In genomic region chr1:16374266-16374665, GRCh38 we compare ENCODE assay signal across 12 cellular contexts. TPM values are rescaled to one million over a fixed set of nuclear protein-coding genes. Genes with fewer than 3 reads are reported as not detected.
DNase-seq lines count a peak whose midpoint lies in the region; ATAC-seq and TF ChIP-seq lines count a peak whose summit lies in the region.
"Had no signal": no experiment of that assay in that cellular context is flagged by ENCODE, and none has a peak within 500 bp of the region (broad histone marks: within the 10 kb centered on the region; RNA-seq: fewer than 3 reads in every experiment).

No MANE protein-coding gene starts in this region.

- H3K9me3 Mint-ChIP-seq in CD4-positive, CD25-positive, alpha-beta regulatory T cell = peaks cover 0 to 1% (median 0%) of the 10 kb centered on the region in 7 donors
- H3K9me3 Mint-ChIP-seq in nephron progenitor cell = no peaks in the 10 kb centered on the region
- H3K9me3 Mint-ChIP-seq: activated T-cell treated with anti-CD3 and anti-CD28 coated beads, Interleukin-2, amount 50 U/mL, for 4 hours had no signal

- no peak overlapping the region for H3K4me3 ChIP-seq in CD4-positive, CD25-positive, alpha-beta regulatory T cell (ENCODE audit: low read depth, low read length)
- no peak overlapping the region for H3K4me3 ChIP-seq in HUES64 (ENCODE audit: low read length)
- H3K4me3 ChIP-seq: MG63 had no signal

- TF ChIP-seq CTCF in nephron progenitor cell (IDR thresholded peaks at IDR 0.05) = no peak

- ATAC-seq in CD4-positive, CD25-positive, alpha-beta regulatory T cell (ENCODE audit: low read depth in 2 of 2) = no peak
- ATAC-seq in GM19035 (IDR thresholded peaks at IDR 0.05; ENCODE audit: unreplicated experiment) (no peak), GM21786 (IDR thresholded peaks at IDR 0.05; ENCODE audit: unreplicated experiment) (no peak)
- ATAC-seq: activated T-cell treated with anti-CD3 and anti-CD28 coated beads, Interleukin-2, amount 50 U/mL, for 4 hours had no signal

- no peak overlapping the region for H3K27ac ChIP-seq in CD4-positive, CD25-positive, alpha-beta regulatory T cell (ENCODE audit: insufficient read depth, low read length, poor library complexity, severe bottlenecking)
- no peak overlapping the region; the same call in none of the 2 replicates for H3K27ac ChIP-seq in HUES64 (ENCODE audit: low read depth, low read length)
- H3K27ac ChIP-seq in caudate nucleus (ENCODE audit: low read depth, low read length) = peak overlapping the region; percentile 14

- H3K36me3 ChIP-seq in CD4-positive, CD25-positive, alpha-beta regulatory T cell (ENCODE audit: control insufficient read depth, insufficient read depth, low read length) = peaks cover 5% of the 10 kb centered on the region
- H3K36me3 ChIP-seq in HUES64 (ENCODE audit: insufficient read depth, low read length) = peaks cover 9% of the 10 kb centered on the region

- no peak for DNase-seq in CD4-positive, CD25-positive, alpha-beta regulatory T cell
- peak in 3 of 61 donors; percentile 13 to 37 (median 15) for DNase-seq in caudate nucleus (lab: John Stamatoyannopoulos, UW)
- DNase-seq in nephron progenitor cell = no peak
- DNase-seq in pons (ENCODE audit: low spot score) = no peak
- DNase-seq: activated T-cell treated with anti-CD3 and anti-CD28 coated beads, Interleukin-2, amount 50 U/mL, for 4 hours; DND-41; kidney glomerular epithelial cell; MG63; OCI-M1 had no signal

- H3K4me1 ChIP-seq in CD4-positive, CD25-positive, alpha-beta regulatory T cell (ENCODE audit: control insufficient read depth, insufficient read depth, low read length, poor library complexity, severe bottlenecking) = peaks cover 67% of the 10 kb centered on the region
- peaks cover 18% of the 10 kb centered on the region for H3K4me1 ChIP-seq in HUES64 (ENCODE audit: insufficient read depth, low read length)

- H3K27me3 Mint-ChIP-seq in CD4-positive, CD25-positive, alpha-beta regulatory T cell = no peaks in the 10 kb centered on the region
- H3K27me3 Mint-ChIP-seq in nephron progenitor cell (ENCODE audit: low read depth, poor library complexity) = peaks cover 1% of the 10 kb centered on the region

- H3K9ac ChIP-seq in HUES64 (ENCODE audit: low read depth, low read length) = 0 out of 2 replicates have a peak overlapping the region, but pooled peaks have one; percentile 3

- peak overlapping the region in 2 of 4 donors; percentile 36 to 84 for H3K4me3 Mint-ChIP-seq in CD4-positive, CD25-positive, alpha-beta regulatory T cell
- H3K4me3 Mint-ChIP-seq in nephron progenitor cell = no peak overlapping the region
- H3K4me3 Mint-ChIP-seq: activated T-cell treated with anti-CD3 and anti-CD28 coated beads, Interleukin-2, amount 50 U/mL, for 4 hours had no signal

- peak overlapping the region in 2 of 3 donors; percentile 66 to 69 for H3K27ac Mint-ChIP-seq in CD4-positive, CD25-positive, alpha-beta regulatory T cell
- peak overlapping the region; percentile 94 for H3K27ac Mint-ChIP-seq in nephron progenitor cell

- no peaks in the 10 kb centered on the region for H3K27me3 ChIP-seq in CD4-positive, CD25-positive, alpha-beta regulatory T cell (ENCODE audit: control insufficient read depth, insufficient read depth, low read length)
- H3K27me3 ChIP-seq in HUES64 (ENCODE audit: insufficient read depth, low read length) = no peaks in the 10 kb centered on the region
- H3K27me3 ChIP-seq: MG63 had no signal

- WGBS in HUES64 = 87% methylated on average over 3 of the region's 3 CpGs

- no peaks in the 10 kb centered on the region for H3K9me3 ChIP-seq in CD4-positive, CD25-positive, alpha-beta regulatory T cell (ENCODE audit: control insufficient read depth in 2 of 2, low read length in 2 of 2)
- no peaks in the 10 kb centered on the region for H3K9me3 ChIP-seq in HUES64 (ENCODE audit: insufficient read depth, low read depth, low read length)
- H3K9me3 ChIP-seq: MG63 had no signal

- H3K36me3 Mint-ChIP-seq in CD4-positive, CD25-positive, alpha-beta regulatory T cell = peaks cover 18% of the 10 kb centered on the region
- peaks cover 41% of the 10 kb centered on the region for H3K36me3 Mint-ChIP-seq in nephron progenitor cell (ENCODE audit: low read depth)

- peaks cover 32 to 81% (median 59%) of the 10 kb centered on the region in 4 donors for H3K4me1 Mint-ChIP-seq in CD4-positive, CD25-positive, alpha-beta regulatory T cell
- H3K4me1 Mint-ChIP-seq in nephron progenitor cell = peaks cover 55% of the 10 kb centered on the region

RNA-seq across cellular contexts. Expression of gene SZRD1, which starts 7.2 kb away (rescaled TPM):
- 136 TPM for total RNA-seq in CD4-positive, CD25-positive, alpha-beta regulatory T cell
- polyA plus RNA-seq in CD4-positive, CD25-positive, alpha-beta regulatory T cell = 10 to 100 TPM; 36.9 to 54.5 (median 44.6) TPM
- 66.3 TPM for polyA plus RNA-seq in HUES64 (2013, experiment 1 of 2)
- polyA plus RNA-seq in HUES64 (2013, experiment 2 of 2) = 65.0 TPM

RNA-seq across cellular contexts. Expression of gene FBXO42, which starts 22.0 kb away (rescaled TPM):
- 22.0 TPM for total RNA-seq in CD4-positive, CD25-positive, alpha-beta regulatory T cell
- 10 to 100 TPM; 13.5 to 23.2 (median 21.5) TPM for polyA plus RNA-seq in CD4-positive, CD25-positive, alpha-beta regulatory T cell
- 12.8 TPM for polyA plus RNA-seq in HUES64 (2013, experiment 1 of 2)
- 12.4 TPM for polyA plus RNA-seq in HUES64 (2013, experiment 2 of 2)
